Comparison of ENCODE assay signal across 12 cellular contexts in genomic region chr7:94049615-94050014, GRCh38.
DNase-seq lines count a peak whose midpoint lies in the region; ATAC-seq, FAIRE-seq and TF ChIP-seq lines count a peak whose summit lies in the region.
"Had no signal": no experiment of that assay in that cellular context is flagged by ENCODE, and none has a peak within 500 bp of the region (broad histone marks: within the 10 kb centered on the region; RNA-seq: fewer than 3 reads in every experiment).

No MANE protein-coding gene starts in this region.

- peak; percentile 18 for ATAC-seq in GM19023 (IDR thresholded peaks at IDR 0.05; ENCODE audit: unreplicated experiment)
- ATAC-seq in HG03520 (IDR thresholded peaks at IDR 0.05; ENCODE audit: unreplicated experiment), result peak; percentile 5
- peak; percentile 16 for ATAC-seq in memory B cell (ENCODE audit: low read depth)
- ATAC-seq: foreskin keratinocyte, psoas muscle had no signal

- peaks cover 2% of the 10 kb centered on the region for H3K36me3 Mint-ChIP-seq in memory B cell

- peaks cover 34% of the 10 kb centered on the region for H3K4me1 Mint-ChIP-seq in memory B cell

- no peaks in the 10 kb centered on the region for H3K27me3 Mint-ChIP-seq in memory B cell

- DNase-seq in H54 (ENCODE audit: insufficient read length, low spot score), result no peak
- DNase-seq in memory B cell (ENCODE audit: low spot score in 2 of 2), result peak in 1 of 2 donors; percentile 26
- DNase-seq in foreskin melanocyte, result no peak
- no peak for DNase-seq in NCI-H187 (lab: John Stamatoyannopoulos, UW)
- DNase-seq in activated CD4-positive, alpha-beta T cell treated with anti-CD3 and anti-CD28 coated beads for 4 hours, result no peak
- DNase-seq in stimulated activated CD4-positive, alpha-beta T cell treated with anti-CD3 and anti-CD28 coated beads, Interleukin-2, amount 100 ng/mL, for 48 hours, result no peak
- DNase-seq: activated gamma-delta T cell treated with Interleukin-2 at 50 U/mL for 16 hours, foreskin keratinocyte, NCI-H187 treated with DMSO at 0.1 percent for 48 hours, psoas muscle had no signal

- peak overlapping the region; percentile 73 for H3K4me3 Mint-ChIP-seq in memory B cell

- peak; percentile 53 for FAIRE-seq in H54 (lab: Jason Lieb, UNC)

- peaks cover 2% of the 10 kb centered on the region for H3K9me3 Mint-ChIP-seq in memory B cell

- peak overlapping the region; percentile 98 for H3K27ac Mint-ChIP-seq in memory B cell

- TF ChIP-seq POLR2A in H54 (IDR thresholded peaks at IDR 0.05; ENCODE audit: low read depth, low read length), result no peak
